ENCODE assay signal across 8 cellular contexts in genomic region chr6:153312633-153313032, GRCh38.
DNase-seq lines count a peak whose midpoint lies in the region; ATAC-seq, FAIRE-seq and TF ChIP-seq lines count a peak whose summit lies in the region.

No MANE protein-coding gene starts in this region.

- no peaks in the 10 kb centered on the region for H3K9me3 ChIP-seq in adipocyte (ENCODE audit: control insufficient read depth, low read length)

- no peak overlapping the region for H3K9ac ChIP-seq in adipocyte (ENCODE audit: low read length)

- ATAC-seq in GM18511 (IDR thresholded peaks at IDR 0.05; ENCODE audit: unreplicated experiment) (peak; percentile 82), HG03520 (IDR thresholded peaks at IDR 0.05; ENCODE audit: unreplicated experiment) (peak; percentile 85), GM18520 (IDR thresholded peaks at IDR 0.05; ENCODE audit: unreplicated experiment) (no peak)

- FAIRE-seq in islet of Langerhans (lab: Jason Lieb, UNC) = peak; percentile 93

- no peak for DNase-seq in BJ (ENCODE audit: low read depth)
- peak; percentile 76 for DNase-seq in NCI-H69 (lab: John Stamatoyannopoulos, UW)
- peak; percentile 58 for DNase-seq in adipocyte (ENCODE audit: low read depth)
- DNase-seq in ureter (ENCODE audit: low spot score) = peak; percentile 67

- H3K4me1 ChIP-seq in adipocyte (ENCODE audit: control insufficient read depth, insufficient read depth, low read length) = peaks cover 6% of the 10 kb centered on the region

- CTCF ChIA-PET in BJ (lab: Yijun Ruan, JAX) = interaction anchor here (0.7 kb wide), 1 partner anchor 279 kb away, joined by 4 read pairs; no protein-coding TSS in a partner anchor

- H3K27me3 ChIP-seq in BJ (ENCODE audit: control insufficient read depth, insufficient read depth, low read length) (no peaks in the 10 kb centered on the region), adipocyte (replicated peaks; ENCODE audit: control insufficient read depth, insufficient read depth, low read length) (peaks cover 15% of the 10 kb centered on the region)

- 0 out of 2 replicates have a peak, but pooled peaks have one; percentile 9 for TF ChIP-seq CTCF in BJ (IDR thresholded peaks at IDR 0.05; ENCODE audit: insufficient read depth, low read depth, low read length)

- POLR2A ChIA-PET in BJ (lab: Charles Lee) = no interaction called here

- no peak overlapping the region for H3K4me3 ChIP-seq in BJ (ENCODE audit: low read depth, low read length)
- no peak overlapping the region for H3K4me3 ChIP-seq in adipocyte (ENCODE audit: low read length)

- no peaks in the 10 kb centered on the region for H3K36me3 ChIP-seq in BJ (ENCODE audit: control insufficient read depth, insufficient read depth, low read length)
- H3K36me3 ChIP-seq in adipocyte (ENCODE audit: control insufficient read depth, insufficient read depth, low read length, severe bottlenecking) = no peaks in the 10 kb centered on the region
